In the genomic region with DNA sequence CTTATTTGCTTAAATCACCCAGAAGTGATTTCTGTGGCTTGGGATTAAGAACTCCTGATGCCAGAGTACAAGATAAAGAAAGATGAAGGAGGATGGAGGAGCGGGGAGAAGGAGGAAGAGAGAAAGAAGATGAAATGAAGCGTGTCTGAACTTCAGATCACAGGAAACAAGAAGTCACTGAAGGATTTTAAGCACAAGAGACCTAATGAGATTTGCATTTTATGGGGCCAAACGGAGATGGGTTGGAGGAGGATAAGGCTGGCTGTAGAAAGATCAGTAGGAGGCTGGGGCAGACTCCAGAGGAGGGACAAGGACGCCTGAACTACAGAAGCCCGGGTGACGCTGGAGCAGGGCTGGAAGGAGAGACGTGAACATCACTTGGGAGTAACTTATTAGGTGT, we compare ENCODE assay signal across 21 cellular contexts. TPM values are rescaled to one million over a fixed set of nuclear protein-coding genes. Genes with fewer than 3 reads are reported as not detected.
DNase-seq lines count a peak whose midpoint lies in the region; ATAC-seq and TF ChIP-seq lines count a peak whose summit lies in the region.
"Had no signal": no experiment of that assay in that cellular context is flagged by ENCODE, and none has a peak within 500 bp of the region (broad histone marks: within the 10 kb centered on the region; RNA-seq: fewer than 3 reads in every experiment).

No MANE protein-coding gene starts in this region.

- no peak overlapping the region for H3K27ac Mint-ChIP-seq in IgD-negative memory B cell
- no peak overlapping the region for H3K27ac Mint-ChIP-seq in neural crest cell (ENCODE audit: unreplicated experiment)
- H3K27ac Mint-ChIP-seq in activated naive CD8-positive, alpha-beta T cell treated with anti-CD3 and anti-CD28 coated beads, Interleukin-2, amount 50 U/mL, for 24 hours = no peak overlapping the region
- H3K27ac Mint-ChIP-seq: CD8-positive, alpha-beta T cell; H9 had no signal

- H3K79me2 ChIP-seq in OCI-LY7 (ENCODE audit: insufficient read depth, low read depth, low read length) = no peaks in the 10 kb centered on the region; the same call in 1 of the 2 replicates

- intact Hi-C loops in OCI-LY7 (cut with micrococcal nuclease; ENCODE audit: unreplicated experiment) = no loop called here

- CTCF ChIA-PET in OCI-LY7 (lab: Charles Lee; ENCODE audit: unreplicated experiment) = interaction anchor here (0.9 to 1.0 kb wide), 2 partner anchors 27 to 63 kb away, joined by 3 to 4 read pairs; no protein-coding TSS in a partner anchor

- H3K36me3 ChIP-seq in BLaER1 = no peaks in the 10 kb centered on the region
- no peaks in the 10 kb centered on the region for H3K36me3 ChIP-seq in OCI-LY7 (ENCODE audit: insufficient read depth, low read length)
- H3K36me3 ChIP-seq: SJCRH30 had no signal

- H3K4me1 ChIP-seq in BLaER1 = peaks cover 77% of the 10 kb centered on the region
- H3K4me1 ChIP-seq in OCI-LY7 (ENCODE audit: insufficient read depth, low read length, poor library complexity, severe bottlenecking) = peaks cover 63% of the 10 kb centered on the region
- H3K4me1 ChIP-seq: SJCRH30 had no signal

- H3K27me3 Mint-ChIP-seq in IgD-negative memory B cell (peaks cover 30% of the 10 kb centered on the region), neural crest cell (ENCODE audit: low read depth) (peaks cover 92% of the 10 kb centered on the region)
- peaks cover 57% of the 10 kb centered on the region for H3K27me3 Mint-ChIP-seq in activated naive CD8-positive, alpha-beta T cell treated with anti-CD3 and anti-CD28 coated beads, Interleukin-2, amount 50 U/mL, for 24 hours

- H3K4me2 ChIP-seq in BLaER1 (peak overlapping the region; percentile 91), OCI-LY7 (ENCODE audit: low read length) (peak overlapping the region; percentile 88)

- H3K9me3 Mint-ChIP-seq in IgD-negative memory B cell = no peaks in the 10 kb centered on the region
- peaks cover 3% of the 10 kb centered on the region for H3K9me3 Mint-ChIP-seq in neural crest cell
- H3K9me3 Mint-ChIP-seq in activated naive CD8-positive, alpha-beta T cell treated with anti-CD3 and anti-CD28 coated beads, Interleukin-2, amount 50 U/mL, for 24 hours = no peaks in the 10 kb centered on the region
- H3K9me3 Mint-ChIP-seq: CD8-positive, alpha-beta T cell had no signal

- peaks cover 17% of the 10 kb centered on the region for H4K20me1 ChIP-seq in BLaER1
- no peaks in the 10 kb centered on the region for H4K20me1 ChIP-seq in OCI-LY7 (ENCODE audit: insufficient read depth, low read length)

- peaks cover 2% of the 10 kb centered on the region for H3K36me3 Mint-ChIP-seq in IgD-negative memory B cell
- no peaks in the 10 kb centered on the region for H3K36me3 Mint-ChIP-seq in neural crest cell (ENCODE audit: low read depth)
- H3K36me3 Mint-ChIP-seq in activated naive CD8-positive, alpha-beta T cell treated with anti-CD3 and anti-CD28 coated beads, Interleukin-2, amount 50 U/mL, for 24 hours (ENCODE audit: low read depth) = no peaks in the 10 kb centered on the region
- H3K36me3 Mint-ChIP-seq: CD8-positive, alpha-beta T cell had no signal

- no peaks in the 10 kb centered on the region for H3K9me2 ChIP-seq in OCI-LY7 (ENCODE audit: insufficient read depth, low read length)

- H3K4me3 Mint-ChIP-seq in IgD-negative memory B cell (peak overlapping the region; percentile 1 to 86 (median 69)), neural crest cell (peak overlapping the region; percentile 17)
- H3K4me3 Mint-ChIP-seq in activated naive CD8-positive, alpha-beta T cell treated with anti-CD3 and anti-CD28 coated beads, Interleukin-2, amount 50 U/mL, for 24 hours = no peak overlapping the region
- H3K4me3 Mint-ChIP-seq: CD8-positive, alpha-beta T cell; H9 had no signal

- no peak for ATAC-seq in HG02884 (IDR thresholded peaks at IDR 0.05; ENCODE audit: unreplicated experiment)
- no peak for ATAC-seq in GM18909 (IDR thresholded peaks at IDR 0.05; ENCODE audit: poor library complexity, unreplicated experiment)
- ATAC-seq in activated naive CD8-positive, alpha-beta T cell treated with anti-CD3 and anti-CD28 coated beads, Interleukin-2, amount 50 U/mL, for 24 hours = no peak
- ATAC-seq: CD8-positive, alpha-beta T cell had no signal

- peak overlapping the region; percentile 31; the same call in 1 of the 2 replicates for H3K4me3 ChIP-seq in BLaER1
- peak overlapping the region; percentile 66 for H3K4me3 ChIP-seq in OCI-LY7 (ENCODE audit: low read depth, low read length, poor library complexity, severe bottlenecking)
- H3K4me3 ChIP-seq: SJCRH30 had no signal

- H3K27ac ChIP-seq in BLaER1 = no peak overlapping the region
- H3K27ac ChIP-seq in OCI-LY7 (ENCODE audit: low read depth, low read length, poor library complexity, severe bottlenecking) = peak overlapping the region; percentile 81
- H3K27ac ChIP-seq: SJCRH30 had no signal

- H3K9me3 ChIP-seq in BLaER1 (no peaks in the 10 kb centered on the region), OCI-LY7 (ENCODE audit: low read length) (no peaks in the 10 kb centered on the region)
- H3K9me3 ChIP-seq: SJCRH30 had no signal

- POLR2A ChIA-PET in OCI-LY7 (lab: Charles Lee) = interaction anchor here (0.7 to 3.2 kb wide), 2 partner anchors 13 to 27 kb away, joined by 3 to 15 read pairs; a partner anchor contains a TSS

- no peak for TF ChIP-seq CTCF in OCI-LY7 (conservative IDR thresholded peaks at IDR 0.05; ENCODE audit: low read length)
- no peak for TF ChIP-seq CTCF in neural crest cell (conservative IDR thresholded peaks at IDR 0.05)

- peaks cover 24 to 31% (median 25%) of the 10 kb centered on the region in 3 donors for H3K4me1 Mint-ChIP-seq in IgD-negative memory B cell
- H3K4me1 Mint-ChIP-seq in neural crest cell = peaks cover 6% of the 10 kb centered on the region
- peaks cover 16% of the 10 kb centered on the region for H3K4me1 Mint-ChIP-seq in activated naive CD8-positive, alpha-beta T cell treated with anti-CD3 and anti-CD28 coated beads, Interleukin-2, amount 50 U/mL, for 24 hours

- no TSS peak for BruUV-seq in OCI-LY7 (replicated peaks; lab: Mats Ljungman, UMichigan)

- peaks cover 20% of the 10 kb centered on the region for H3K27me3 ChIP-seq in BLaER1

- H2AFZ ChIP-seq in OCI-LY7 (ENCODE audit: low read length) = peak overlapping the region; percentile 71; the same call in 1 of the 2 replicates

- peak; percentile 80 for DNase-seq in OCI-LY7 (ENCODE audit: low spot score)
- no peak for DNase-seq in neural crest cell (ENCODE audit: low read depth, low spot score)
- no peak for DNase-seq in activated naive CD8-positive, alpha-beta T cell treated with anti-CD3 and anti-CD28 coated beads, Interleukin-2, amount 50 U/mL, for 24 hours
- DNase-seq: Calu3; CD8-positive, alpha-beta T cell; H9; IMR-90; MM.1S; NCI-H1105 treated with DMSO at 0.1 percent for 48 hours; NCI-H1694; NCI-H2081 treated with DMSO at 0.1 percent for 48 hours; NCI-H510A treated with DMSO at 0.1 percent for 48 hours; NCI-H774; SJCRH30 had no signal

- 0 out of 2 replicates have a peak overlapping the region, but pooled peaks have one; percentile 39 for H3K9ac ChIP-seq in BLaER1

RNA-seq across cellular contexts. Expression of a gene that starts 3.2 kb away (rescaled TPM):
- not detected for polyA plus RNA-seq in IgD-negative memory B cell
- 0.16 and 0.64 TPM in 2 replicates for total RNA-seq in OCI-LY7 (2014; rRNA removed; shearing (Covaris generic))
- total RNA-seq in OCI-LY7 (2022) (2.4 and 2.9 TPM in 2 replicates), neural crest cell (not detected in 2 replicates)
- total RNA-seq: A172; Calu3; CD8-positive, alpha-beta T cell; IMR-90; LHCN-M2; SJCRH30 had no signal
- polyA plus RNA-seq: BJ, IMR-90 had no signal

RNA-seq across cellular contexts. Expression of a gene that starts 3.3 kb away (rescaled TPM):
- not detected for polyA plus RNA-seq in IgD-negative memory B cell
- total RNA-seq in OCI-LY7 (2014; rRNA removed; shearing (Covaris generic)) = 0.50 and 0.70 TPM in 2 replicates
- total RNA-seq in OCI-LY7 (2022) = 3.5 TPM in 2 replicates
- 0.40 and 0.96 TPM in 2 replicates for total RNA-seq in neural crest cell
- total RNA-seq: A172; Calu3; CD8-positive, alpha-beta T cell; IMR-90; SJCRH30 had no signal
- polyA plus RNA-seq: BJ had no signal

RNA-seq across cellular contexts. Expression of a gene that starts 13.6 kb away (rescaled TPM):
- polyA plus RNA-seq in IgD-negative memory B cell = 19.5 TPM
- total RNA-seq in OCI-LY7 (2014; rRNA removed; shearing (Covaris generic)) = 9.3 and 10.3 TPM in 2 replicates
- total RNA-seq in OCI-LY7 (2022) = 18.4 and 23.3 TPM in 2 replicates
- total RNA-seq in neural crest cell = 38.8 and 40.9 TPM in 2 replicates

RNA-seq across cellular contexts. Expression of a gene that starts 23.7 kb away (rescaled TPM):
- polyA plus RNA-seq in IgD-negative memory B cell = 0.35 TPM
- 3.8 and 4.9 TPM in 2 replicates for total RNA-seq in OCI-LY7 (2014; rRNA removed; shearing (Covaris generic))
- total RNA-seq in OCI-LY7 (2022) (4.5 and 5.3 TPM in 2 replicates), neural crest cell (35.9 and 39.0 TPM in 2 replicates)
